Comparison of ENCODE assay signal across 1 cellular context in the genomic region with DNA sequence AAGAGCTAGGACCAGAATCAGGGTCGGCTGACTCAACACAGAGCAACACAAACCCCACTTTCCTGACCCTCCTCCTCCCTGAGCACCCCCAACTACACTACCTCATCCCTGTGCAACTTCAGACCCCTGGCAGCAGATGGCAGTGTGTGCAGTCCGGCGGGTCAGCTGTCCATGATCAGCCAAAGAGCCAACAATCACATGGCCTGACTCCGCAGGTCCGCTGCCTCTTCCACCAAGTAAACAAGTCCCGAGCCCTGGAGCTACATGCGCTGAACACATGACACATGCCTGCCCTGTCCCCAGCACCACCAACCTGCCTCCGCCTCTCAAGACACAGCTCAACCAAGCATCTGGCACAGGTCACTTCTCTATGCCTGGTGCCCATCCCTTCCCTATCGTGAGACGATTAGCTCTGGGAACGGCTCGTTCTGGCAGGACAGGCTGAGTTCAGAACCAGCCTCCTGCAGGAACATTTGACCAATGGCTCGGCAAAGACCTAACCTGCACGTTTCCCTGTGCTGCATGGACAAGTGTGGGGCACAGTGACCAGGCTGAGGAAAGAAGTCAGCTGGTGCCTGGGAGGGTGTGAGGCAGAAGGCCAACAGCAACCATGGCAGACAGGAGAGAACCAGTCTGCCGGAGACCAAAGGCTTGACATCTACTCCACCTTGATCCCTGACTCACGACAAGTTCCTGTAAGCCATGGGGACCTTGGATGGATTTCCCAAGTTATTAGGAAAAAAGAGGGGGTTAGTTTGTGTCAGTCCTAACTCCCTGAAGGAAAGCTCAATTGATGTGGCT.
TF ChIP-seq lines count a peak whose summit lies in the region.

No MANE protein-coding gene starts in this region.

TF ChIP-seq in K562, 482 proteins besides CTCF, POLR2A, EP300 and RAD21 (continued from another document and continues in another):
- TF ChIP-seq RBM39 (optimal IDR thresholded peaks at IDR 0.05; ENCODE audit: low read depth, low read length) (no peak), ZNF217 (CRISPR knock-in tag; IDR thresholded peaks at IDR 0.05) (no peak), PHTF2 (CRISPR knock-in tag; IDR thresholded peaks at IDR 0.05) (no peak), NR1H2 (CRISPR knock-in tag; IDR thresholded peaks at IDR 0.05) (no peak), DACH1 (IDR thresholded peaks at IDR 0.05; ENCODE audit: partially characterized antibody) (peak; percentile 77), ZNF780A (CRISPR knock-in tag; IDR thresholded peaks at IDR 0.05) (no peak), CBFA2T2 (conservative IDR thresholded peaks at IDR 0.05) (0 out of 2 replicates have a peak, but pooled peaks have one; percentile 11), CTBP1 (IDR thresholded peaks at IDR 0.05; ENCODE audit: borderline replicate concordance) (peak; percentile 44; the same call in 1 of the 2 replicates), NR2C2 (CRISPR knock-in tag; IDR thresholded peaks at IDR 0.05) (no peak), NR2C2 (tag; IDR thresholded peaks at IDR 0.05) (0 out of 2 replicates have a peak, but pooled peaks have one; percentile 16), LEF1 (IDR thresholded peaks at IDR 0.05) (no peak), ATF1 (CRISPR knock-in tag; IDR thresholded peaks at IDR 0.05) (no peak), ATF1 (tag; IDR thresholded peaks at IDR 0.05) (0 out of 2 replicates have a peak, but pooled peaks have one; percentile 26), HNRNPLL (IDR thresholded peaks at IDR 0.05; ENCODE audit: low read depth, low read length, poor library complexity, severe bottlenecking) (peak; percentile 11), HDGF (IDR thresholded peaks at IDR 0.05) (0 out of 2 replicates have a peak, but pooled peaks have one; percentile 45), ZNF41 (CRISPR knock-in tag; conservative IDR thresholded peaks at IDR 0.05) (no peak), ZNF589 (CRISPR knock-in tag; IDR thresholded peaks at IDR 0.05; ENCODE audit: low read depth) (0 out of 2 replicates have a peak, but pooled peaks have one; percentile 24), NEUROD1 (IDR thresholded peaks at IDR 0.05; ENCODE audit: borderline replicate concordance, low read depth, low read length, partially characterized antibody) (no peak), CEBPG (CRISPR knock-in tag; IDR thresholded peaks at IDR 0.05) (peak; percentile 84), CEBPG (tag; conservative IDR thresholded peaks at IDR 0.05 in 1 of 2, IDR thresholded peaks at IDR 0.05 in 1 of 2) (no peak; a peak in 1 of 4 replicates), FOXA1 (IDR thresholded peaks at IDR 0.05; ENCODE audit: borderline replicate concordance) (no peak), CREM (IDR thresholded peaks at IDR 0.05; ENCODE audit: low read depth) (0 out of 2 replicates have a peak, but pooled peaks have one; percentile 41)
- TF ChIP-seq, protein P1, sequence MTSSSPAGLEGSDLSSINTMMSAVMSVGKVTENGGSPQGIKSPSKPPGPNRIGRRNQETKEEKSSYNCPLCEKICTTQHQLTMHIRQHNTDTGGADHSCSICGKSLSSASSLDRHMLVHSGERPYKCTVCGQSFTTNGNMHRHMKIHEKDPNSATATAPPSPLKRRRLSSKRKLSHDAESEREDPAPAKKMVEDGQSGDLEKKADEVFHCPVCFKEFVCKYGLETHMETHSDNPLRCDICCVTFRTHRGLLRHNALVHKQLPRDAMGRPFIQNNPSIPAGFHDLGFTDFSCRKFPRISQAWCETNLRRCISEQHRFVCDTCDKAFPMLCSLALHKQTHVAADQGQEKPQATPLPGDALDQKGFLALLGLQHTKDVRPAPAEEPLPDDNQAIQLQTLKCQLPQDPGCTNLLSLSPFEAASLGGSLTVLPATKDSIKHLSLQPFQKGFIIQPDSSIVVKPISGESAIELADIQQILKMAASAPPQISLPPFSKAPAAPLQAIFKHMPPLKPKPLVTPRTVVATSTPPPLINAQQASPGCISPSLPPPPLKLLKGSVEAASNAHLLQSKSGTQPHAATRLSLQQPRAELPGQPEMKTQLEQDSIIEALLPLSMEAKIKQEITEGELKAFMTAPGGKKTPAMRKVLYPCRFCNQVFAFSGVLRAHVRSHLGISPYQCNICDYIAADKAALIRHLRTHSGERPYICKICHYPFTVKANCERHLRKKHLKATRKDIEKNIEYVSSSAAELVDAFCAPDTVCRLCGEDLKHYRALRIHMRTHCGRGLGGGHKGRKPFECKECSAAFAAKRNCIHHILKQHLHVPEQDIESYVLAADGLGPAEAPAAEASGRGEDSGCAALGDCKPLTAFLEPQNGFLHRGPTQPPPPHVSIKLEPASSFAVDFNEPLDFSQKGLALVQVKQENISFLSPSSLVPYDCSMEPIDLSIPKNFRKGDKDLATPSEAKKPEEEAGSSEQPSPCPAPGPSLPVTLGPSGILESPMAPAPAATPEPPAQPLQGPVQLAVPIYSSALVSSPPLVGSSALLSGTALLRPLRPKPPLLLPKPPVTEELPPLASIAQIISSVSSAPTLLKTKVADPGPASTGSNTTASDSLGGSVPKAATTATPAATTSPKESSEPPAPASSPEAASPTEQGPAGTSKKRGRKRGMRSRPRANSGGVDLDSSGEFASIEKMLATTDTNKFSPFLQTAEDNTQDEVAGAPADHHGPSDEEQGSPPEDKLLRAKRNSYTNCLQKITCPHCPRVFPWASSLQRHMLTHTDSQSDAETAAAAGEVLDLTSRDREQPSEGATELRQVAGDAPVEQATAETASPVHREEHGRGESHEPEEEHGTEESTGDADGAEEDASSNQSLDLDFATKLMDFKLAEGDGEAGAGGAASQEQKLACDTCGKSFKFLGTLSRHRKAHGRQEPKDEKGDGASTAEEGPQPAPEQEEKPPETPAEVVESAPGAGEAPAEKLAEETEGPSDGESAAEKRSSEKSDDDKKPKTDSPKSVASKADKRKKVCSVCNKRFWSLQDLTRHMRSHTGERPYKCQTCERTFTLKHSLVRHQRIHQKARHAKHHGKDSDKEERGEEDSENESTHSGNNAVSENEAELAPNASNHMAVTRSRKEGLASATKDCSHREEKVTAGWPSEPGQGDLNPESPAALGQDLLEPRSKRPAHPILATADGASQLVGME (CRISPR knock-in tag; IDR thresholded peaks at IDR 0.05) = 0 out of 2 replicates have a peak, but pooled peaks have one; percentile 10
- TF ChIP-seq, protein P2, sequence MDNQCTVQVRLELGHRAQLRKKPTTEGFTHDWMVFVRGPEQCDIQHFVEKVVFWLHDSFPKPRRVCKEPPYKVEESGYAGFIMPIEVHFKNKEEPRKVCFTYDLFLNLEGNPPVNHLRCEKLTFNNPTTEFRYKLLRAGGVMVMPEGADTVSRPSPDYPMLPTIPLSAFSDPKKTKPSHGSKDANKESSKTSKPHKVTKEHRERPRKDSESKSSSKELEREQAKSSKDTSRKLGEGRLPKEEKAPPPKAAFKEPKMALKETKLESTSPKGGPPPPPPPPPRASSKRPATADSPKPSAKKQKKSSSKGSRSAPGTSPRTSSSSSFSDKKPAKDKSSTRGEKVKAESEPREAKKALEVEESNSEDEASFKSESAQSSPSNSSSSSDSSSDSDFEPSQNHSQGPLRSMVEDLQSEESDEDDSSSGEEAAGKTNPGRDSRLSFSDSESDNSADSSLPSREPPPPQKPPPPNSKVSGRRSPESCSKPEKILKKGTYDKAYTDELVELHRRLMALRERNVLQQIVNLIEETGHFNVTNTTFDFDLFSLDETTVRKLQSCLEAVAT (IDR thresholded peaks at IDR 0.05) = peak in 1 of 2 experiments; percentile 66; a peak in 2 of 4 replicates
- TF ChIP-seq, protein P3, sequence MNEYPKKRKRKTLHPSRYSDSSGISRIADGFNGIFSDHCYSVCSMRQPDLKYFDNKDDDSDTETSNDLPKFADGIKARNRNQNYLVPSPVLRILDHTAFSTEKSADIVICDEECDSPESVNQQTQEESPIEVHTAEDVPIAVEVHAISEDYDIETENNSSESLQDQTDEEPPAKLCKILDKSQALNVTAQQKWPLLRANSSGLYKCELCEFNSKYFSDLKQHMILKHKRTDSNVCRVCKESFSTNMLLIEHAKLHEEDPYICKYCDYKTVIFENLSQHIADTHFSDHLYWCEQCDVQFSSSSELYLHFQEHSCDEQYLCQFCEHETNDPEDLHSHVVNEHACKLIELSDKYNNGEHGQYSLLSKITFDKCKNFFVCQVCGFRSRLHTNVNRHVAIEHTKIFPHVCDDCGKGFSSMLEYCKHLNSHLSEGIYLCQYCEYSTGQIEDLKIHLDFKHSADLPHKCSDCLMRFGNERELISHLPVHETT (CRISPR knock-in tag; conservative IDR thresholded peaks at IDR 0.05 in 1 of 2, IDR thresholded peaks at IDR 0.05 in 1 of 2) = peak in 1 of 2 experiments; percentile 51; a peak in 1 of 4 replicates
- TF ChIP-seq, protein P4, sequence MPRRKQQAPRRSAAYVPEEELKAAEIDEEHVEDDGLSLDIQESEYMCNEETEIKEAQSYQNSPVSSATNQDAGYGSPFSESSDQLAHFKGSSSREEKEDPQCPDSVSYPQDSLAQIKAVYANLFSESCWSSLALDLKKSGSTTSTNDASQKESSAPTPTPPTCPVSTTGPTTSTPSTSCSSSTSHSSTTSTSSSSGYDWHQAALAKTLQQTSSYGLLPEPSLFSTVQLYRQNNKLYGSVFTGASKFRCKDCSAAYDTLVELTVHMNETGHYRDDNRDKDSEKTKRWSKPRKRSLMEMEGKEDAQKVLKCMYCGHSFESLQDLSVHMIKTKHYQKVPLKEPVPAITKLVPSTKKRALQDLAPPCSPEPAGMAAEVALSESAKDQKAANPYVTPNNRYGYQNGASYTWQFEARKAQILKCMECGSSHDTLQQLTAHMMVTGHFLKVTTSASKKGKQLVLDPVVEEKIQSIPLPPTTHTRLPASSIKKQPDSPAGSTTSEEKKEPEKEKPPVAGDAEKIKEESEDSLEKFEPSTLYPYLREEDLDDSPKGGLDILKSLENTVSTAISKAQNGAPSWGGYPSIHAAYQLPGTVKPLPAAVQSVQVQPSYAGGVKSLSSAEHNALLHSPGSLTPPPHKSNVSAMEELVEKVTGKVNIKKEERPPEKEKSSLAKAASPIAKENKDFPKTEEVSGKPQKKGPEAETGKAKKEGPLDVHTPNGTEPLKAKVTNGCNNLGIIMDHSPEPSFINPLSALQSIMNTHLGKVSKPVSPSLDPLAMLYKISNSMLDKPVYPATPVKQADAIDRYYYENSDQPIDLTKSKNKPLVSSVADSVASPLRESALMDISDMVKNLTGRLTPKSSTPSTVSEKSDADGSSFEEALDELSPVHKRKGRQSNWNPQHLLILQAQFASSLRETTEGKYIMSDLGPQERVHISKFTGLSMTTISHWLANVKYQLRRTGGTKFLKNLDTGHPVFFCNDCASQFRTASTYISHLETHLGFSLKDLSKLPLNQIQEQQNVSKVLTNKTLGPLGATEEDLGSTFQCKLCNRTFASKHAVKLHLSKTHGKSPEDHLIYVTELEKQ (CRISPR knock-in tag; IDR thresholded peaks at IDR 0.05) = no peak
- TF ChIP-seq, protein P5, sequence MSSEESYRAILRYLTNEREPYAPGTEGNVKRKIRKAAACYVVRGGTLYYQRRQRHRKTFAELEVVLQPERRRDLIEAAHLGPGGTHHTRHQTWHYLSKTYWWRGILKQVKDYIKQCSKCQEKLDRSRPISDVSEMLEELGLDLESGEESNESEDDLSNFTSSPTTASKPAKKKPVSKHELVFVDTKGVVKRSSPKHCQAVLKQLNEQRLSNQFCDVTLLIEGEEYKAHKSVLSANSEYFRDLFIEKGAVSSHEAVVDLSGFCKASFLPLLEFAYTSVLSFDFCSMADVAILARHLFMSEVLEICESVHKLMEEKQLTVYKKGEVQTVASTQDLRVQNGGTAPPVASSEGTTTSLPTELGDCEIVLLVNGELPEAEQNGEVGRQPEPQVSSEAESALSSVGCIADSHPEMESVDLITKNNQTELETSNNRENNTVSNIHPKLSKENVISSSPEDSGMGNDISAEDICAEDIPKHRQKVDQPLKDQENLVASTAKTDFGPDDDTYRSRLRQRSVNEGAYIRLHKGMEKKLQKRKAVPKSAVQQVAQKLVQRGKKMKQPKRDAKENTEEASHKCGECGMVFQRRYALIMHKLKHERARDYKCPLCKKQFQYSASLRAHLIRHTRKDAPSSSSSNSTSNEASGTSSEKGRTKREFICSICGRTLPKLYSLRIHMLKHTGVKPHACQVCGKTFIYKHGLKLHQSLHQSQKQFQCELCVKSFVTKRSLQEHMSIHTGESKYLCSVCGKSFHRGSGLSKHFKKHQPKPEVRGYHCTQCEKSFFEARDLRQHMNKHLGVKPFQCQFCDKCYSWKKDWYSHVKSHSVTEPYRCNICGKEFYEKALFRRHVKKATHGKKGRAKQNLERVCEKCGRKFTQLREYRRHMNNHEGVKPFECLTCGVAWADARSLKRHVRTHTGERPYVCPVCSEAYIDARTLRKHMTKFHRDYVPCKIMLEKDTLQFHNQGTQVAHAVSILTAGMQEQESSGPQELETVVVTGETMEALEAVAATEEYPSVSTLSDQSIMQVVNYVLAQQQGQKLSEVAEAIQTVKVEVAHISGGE (CRISPR knock-in tag; IDR thresholded peaks at IDR 0.05) = peak in 1 of 3 experiments; percentile 20; a peak in 1 of 6 replicates
- TF ChIP-seq, protein P6, sequence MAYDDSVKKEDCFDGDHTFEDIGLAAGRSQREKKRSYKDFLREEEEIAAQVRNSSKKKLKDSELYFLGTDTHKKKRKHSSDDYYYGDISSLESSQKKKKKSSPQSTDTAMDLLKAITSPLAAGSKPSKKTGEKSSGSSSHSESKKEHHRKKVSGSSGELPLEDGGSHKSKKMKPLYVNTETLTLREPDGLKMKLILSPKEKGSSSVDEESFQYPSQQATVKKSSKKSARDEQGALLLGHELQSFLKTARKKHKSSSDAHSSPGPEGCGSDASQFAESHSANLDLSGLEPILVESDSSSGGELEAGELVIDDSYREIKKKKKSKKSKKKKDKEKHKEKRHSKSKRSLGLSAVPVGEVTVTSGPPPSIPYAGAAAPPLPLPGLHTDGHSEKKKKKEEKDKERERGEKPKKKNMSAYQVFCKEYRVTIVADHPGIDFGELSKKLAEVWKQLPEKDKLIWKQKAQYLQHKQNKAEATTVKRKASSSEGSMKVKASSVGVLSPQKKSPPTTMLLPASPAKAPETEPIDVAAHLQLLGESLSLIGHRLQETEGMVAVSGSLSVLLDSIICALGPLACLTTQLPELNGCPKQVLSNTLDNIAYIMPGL (CRISPR knock-in tag; IDR thresholded peaks at IDR 0.05) = 0 out of 2 replicates have a peak, but pooled peaks have one; percentile 33
- TF ChIP-seq, protein P7, sequence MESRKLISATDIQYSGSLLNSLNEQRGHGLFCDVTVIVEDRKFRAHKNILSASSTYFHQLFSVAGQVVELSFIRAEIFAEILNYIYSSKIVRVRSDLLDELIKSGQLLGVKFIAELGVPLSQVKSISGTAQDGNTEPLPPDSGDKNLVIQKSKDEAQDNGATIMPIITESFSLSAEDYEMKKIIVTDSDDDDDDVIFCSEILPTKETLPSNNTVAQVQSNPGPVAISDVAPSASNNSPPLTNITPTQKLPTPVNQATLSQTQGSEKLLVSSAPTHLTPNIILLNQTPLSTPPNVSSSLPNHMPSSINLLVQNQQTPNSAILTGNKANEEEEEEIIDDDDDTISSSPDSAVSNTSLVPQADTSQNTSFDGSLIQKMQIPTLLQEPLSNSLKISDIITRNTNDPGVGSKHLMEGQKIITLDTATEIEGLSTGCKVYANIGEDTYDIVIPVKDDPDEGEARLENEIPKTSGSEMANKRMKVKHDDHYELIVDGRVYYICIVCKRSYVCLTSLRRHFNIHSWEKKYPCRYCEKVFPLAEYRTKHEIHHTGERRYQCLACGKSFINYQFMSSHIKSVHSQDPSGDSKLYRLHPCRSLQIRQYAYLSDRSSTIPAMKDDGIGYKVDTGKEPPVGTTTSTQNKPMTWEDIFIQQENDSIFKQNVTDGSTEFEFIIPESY (CRISPR knock-in tag; IDR thresholded peaks at IDR 0.05) = peak; percentile 95
- TF ChIP-seq, protein P8, sequence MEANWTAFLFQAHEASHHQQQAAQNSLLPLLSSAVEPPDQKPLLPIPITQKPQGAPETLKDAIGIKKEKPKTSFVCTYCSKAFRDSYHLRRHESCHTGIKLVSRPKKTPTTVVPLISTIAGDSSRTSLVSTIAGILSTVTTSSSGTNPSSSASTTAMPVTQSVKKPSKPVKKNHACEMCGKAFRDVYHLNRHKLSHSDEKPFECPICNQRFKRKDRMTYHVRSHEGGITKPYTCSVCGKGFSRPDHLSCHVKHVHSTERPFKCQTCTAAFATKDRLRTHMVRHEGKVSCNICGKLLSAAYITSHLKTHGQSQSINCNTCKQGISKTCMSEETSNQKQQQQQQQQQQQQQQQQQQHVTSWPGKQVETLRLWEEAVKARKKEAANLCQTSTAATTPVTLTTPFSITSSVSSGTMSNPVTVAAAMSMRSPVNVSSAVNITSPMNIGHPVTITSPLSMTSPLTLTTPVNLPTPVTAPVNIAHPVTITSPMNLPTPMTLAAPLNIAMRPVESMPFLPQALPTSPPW (CRISPR knock-in tag; IDR thresholded peaks at IDR 0.05) = peak; percentile 43
